ENCODE assay signal across 7 cellular contexts in the genomic region with DNA sequence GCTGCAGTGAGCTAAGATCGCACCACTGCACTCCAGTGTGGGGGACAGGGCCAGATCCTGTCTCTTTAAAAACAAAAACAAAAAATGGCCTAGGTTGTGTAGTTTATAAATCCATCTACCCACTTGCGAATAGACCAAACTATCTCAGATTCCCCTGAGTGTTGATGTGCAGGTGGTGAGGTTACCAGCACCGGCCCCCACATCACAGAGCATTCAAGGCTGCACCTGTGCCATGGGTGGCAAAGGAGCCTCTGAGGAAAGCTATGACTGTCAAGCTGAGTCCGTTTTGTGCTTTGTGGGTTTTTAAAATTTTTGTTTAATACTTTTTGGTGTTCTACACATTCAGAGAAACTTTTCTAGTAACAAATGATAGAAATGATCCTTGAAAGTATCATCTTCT.
"Had no signal": no experiment of that assay in that cellular context is flagged by ENCODE, and none has a peak within 500 bp of the region (broad histone marks: within the 10 kb centered on the region; RNA-seq: fewer than 3 reads in every experiment).

No MANE protein-coding gene starts in this region.

- H3K27ac ChIP-seq: GM23248 had no signal

- H3K27ac Mint-ChIP-seq: H9 had no signal

- H3K9ac ChIP-seq: GM23248 had no signal

- H3K4me3 Mint-ChIP-seq: H9 had no signal

- H2AFZ ChIP-seq: GM23248 had no signal

- H3K4me3 ChIP-seq: GM23248 had no signal

- H3K4me1 Mint-ChIP-seq: H9 had no signal

- FAIRE-seq: HTR-8/SVneo had no signal

- DNase-seq: GM23248, GOT3, H9, HCEC 1CT, IMR-90, KBM-7 had no signal
